Comparison of ENCODE assay signal across 23 cellular contexts in genomic region chr3:22373182-22373581, GRCh38.
DNase-seq lines count a peak whose midpoint lies in the region; ATAC-seq, FAIRE-seq and TF ChIP-seq lines count a peak whose summit lies in the region.
"Had no signal": no experiment of that assay in that cellular context is flagged by ENCODE, and none has a peak within 500 bp of the region (broad histone marks: within the 10 kb centered on the region; RNA-seq: fewer than 3 reads in every experiment).

No MANE protein-coding gene starts in this region.

- H3K23ac ChIP-seq in H1 (ENCODE audit: insufficient read length) (no peak overlapping the region), mesendoderm (ENCODE audit: low read length) (no peak overlapping the region)

- no peaks in the 10 kb centered on the region for H3K9me3 ChIP-seq in H1 (ENCODE audit: insufficient read depth in 2 of 2, low read depth in 1 of 2, low read length in 1 of 2)
- H3K9me3 ChIP-seq: ascending aorta, esophagus squamous epithelium, gastrocnemius medialis, left lung had no signal

- peaks cover 3 to 8% (median 5%) of the 10 kb centered on the region in 4 experiments; a peak in 4 of 7 replicates for H3K4me1 ChIP-seq in H1 (replicated peaks in 1 of 4; ENCODE audit: control insufficient read depth in 3 of 4, insufficient read depth in 4 of 4, low read length in 3 of 4)
- no peaks in the 10 kb centered on the region for H3K4me1 ChIP-seq in mesendoderm (ENCODE audit: control insufficient read depth, low read depth, low read length)
- no peaks in the 10 kb centered on the region for H3K4me1 ChIP-seq in rectal smooth muscle tissue (ENCODE audit: control insufficient read depth, insufficient read depth, low read length)
- H3K4me1 ChIP-seq: ascending aorta, gastrocnemius medialis had no signal

- H3K79me1 ChIP-seq in H1 (ENCODE audit: low read depth, low read length) (no peaks in the 10 kb centered on the region), mesendoderm (ENCODE audit: low read length) (no peaks in the 10 kb centered on the region)

- peaks cover 4% of the 10 kb centered on the region; the same call in 1 of the 2 replicates for H3K23me2 ChIP-seq in H1 (ENCODE audit: low read depth, low read length)

- POLR2A ChIA-PET in H1 (lab: Charles Lee; ENCODE audit: partially characterized antibody), result interaction anchor here (1.6 kb wide), 1 partner anchor 18 kb away, joined by 4 read pairs; no protein-coding TSS in a partner anchor

- FAIRE-seq in H1 (lab: Jason Lieb, UNC), result no peak
- FAIRE-seq: endometrium had no signal

- 0 out of 2 replicates have a peak overlapping the region, but pooled peaks have one; percentile 35 for H2BK20ac ChIP-seq in H1 (ENCODE audit: low read length)

- H3K14ac ChIP-seq in H1 (ENCODE audit: insufficient read length), result no peak overlapping the region

- H4K5ac ChIP-seq in H1 (ENCODE audit: insufficient read length, low read depth, low read length) (no peak overlapping the region), mesendoderm (ENCODE audit: low read length) (no peak overlapping the region)

- H2AFZ ChIP-seq in H1 (ENCODE audit: low read length), result no peak overlapping the region

- H2BK5ac ChIP-seq in H1 (ENCODE audit: low read depth, low read length), result no peak overlapping the region
- H2BK5ac ChIP-seq in mesendoderm (ENCODE audit: low read length), result no peak overlapping the region

- WGBS in H1 (ENCODE audit: extremely low coverage in 1 of 2, insufficient coverage in 1 of 2, insufficient read length in 1 of 2, insufficient replicate concordance in 2 of 2, low coverage in 1 of 2, low lambda C conversion rate in 2 of 2, missing lambda C conversion rate in 1 of 2), 2 experiments, result 96% methylated on average over 5 of the region's 5 CpGs; no CpG with 5 or more reads in 1 of the 2 experiments
- WGBS in mesendoderm (ENCODE audit: extremely low coverage, insufficient coverage, low lambda C conversion rate), result no CpG with 5 or more reads among the region's 5 CpGs

- H3K79me2 ChIP-seq in H1 (ENCODE audit: control insufficient read depth in 1 of 2, insufficient read depth in 2 of 2, low read length in 2 of 2) (no peaks in the 10 kb centered on the region), mesendoderm (ENCODE audit: control insufficient read depth, insufficient read depth, low read length) (no peaks in the 10 kb centered on the region)

- H3K4me2 ChIP-seq in H1 (ENCODE audit: insufficient read depth in 1 of 2, low read depth in 2 of 2, low read length in 2 of 2), result peak overlapping the region; percentile 86 to 92; a peak in 3 of 4 replicates
- H3K4me2 ChIP-seq in mesendoderm (ENCODE audit: low read length), result no peak overlapping the region

- H3K36me3 ChIP-seq in H1 (ENCODE audit: control insufficient read depth in 2 of 4, insufficient read depth in 4 of 4, low read length in 3 of 4) (no peaks in the 10 kb centered on the region), mesendoderm (ENCODE audit: control insufficient read depth, insufficient read depth, low read length) (no peaks in the 10 kb centered on the region), rectal smooth muscle tissue (ENCODE audit: control insufficient read depth, insufficient read depth, low read length) (no peaks in the 10 kb centered on the region)
- H3K36me3 ChIP-seq: ascending aorta, esophagus squamous epithelium, gastrocnemius medialis, left lung had no signal

- no peak overlapping the region for H4K91ac ChIP-seq in H1 (replicated peaks; ENCODE audit: insufficient read length, low read length)

- peak overlapping the region in 1 of 4 experiments; percentile 64; a peak in 3 of 8 replicates for H3K4me3 ChIP-seq in H1 (ENCODE audit: extremely low read depth in 1 of 4, insufficient read depth in 2 of 4, low read depth in 3 of 4, low read length in 4 of 4)
- no peak overlapping the region for H3K4me3 ChIP-seq in mesendoderm (ENCODE audit: low read length)
- H3K4me3 ChIP-seq in rectal smooth muscle tissue (ENCODE audit: low read length), result peak overlapping the region; percentile 46

- TF ChIP-seq CTCF in H1 (IDR thresholded peaks at IDR 0.05; ENCODE audit: control extremely low read depth in 1 of 3, insufficient read depth in 1 of 3, low read depth in 1 of 3, low read length in 3 of 3), result no peak

- H4K8ac ChIP-seq in H1 (ENCODE audit: extremely low read depth, insufficient read depth, low read length) (no peak overlapping the region), mesendoderm (ENCODE audit: low read depth, low read length) (no peak overlapping the region)

- H3K9ac ChIP-seq in H1 (replicated peaks in 1 of 4; ENCODE audit: extremely low read depth in 1 of 4, low read depth in 3 of 4, low read length in 3 of 4), result no peak overlapping the region
- no peak overlapping the region for H3K9ac ChIP-seq in mesendoderm (ENCODE audit: low read length)
- H3K9ac ChIP-seq in rectal smooth muscle tissue (ENCODE audit: low read length), result no peak overlapping the region

- no peak for TF ChIP-seq EP300 in H1 (IDR thresholded peaks at IDR 0.05; ENCODE audit: borderline replicate concordance in 1 of 2, low read depth in 2 of 2, low read length in 2 of 2)

- H2AK5ac ChIP-seq in H1 (ENCODE audit: low read depth, low read length) (no peak overlapping the region), mesendoderm (ENCODE audit: low read length) (no peak overlapping the region)

- no peak overlapping the region for H2BK15ac ChIP-seq in H1 (ENCODE audit: low read length)
- no peak overlapping the region for H2BK15ac ChIP-seq in mesendoderm (replicated peaks; ENCODE audit: low read depth)

- H3K27me3 ChIP-seq in H1 (replicated peaks in 1 of 4; ENCODE audit: control insufficient read depth in 3 of 4, extremely low read depth in 1 of 4, insufficient read depth in 3 of 4, low read length in 3 of 4) (peaks cover 6 to 35% (median 25%) of the 10 kb centered on the region in 4 experiments), mesendoderm (ENCODE audit: insufficient read depth, low read length, poor library complexity) (peaks cover 3% of the 10 kb centered on the region), rectal smooth muscle tissue (ENCODE audit: control insufficient read depth, insufficient read depth, low read length) (peaks cover 5% of the 10 kb centered on the region)
- H3K27me3 ChIP-seq: ascending aorta had no signal

- H3K4ac ChIP-seq in H1 (replicated peaks; ENCODE audit: insufficient read length, low read depth, low read length) (no peak overlapping the region), mesendoderm (ENCODE audit: low read depth, low read length) (no peak overlapping the region)

- ATAC-seq in HG03520 (IDR thresholded peaks at IDR 0.05; ENCODE audit: unreplicated experiment), result peak; percentile 8
- ATAC-seq: gastrocnemius medialis; stimulated activated memory B cell treated with anti-CD40 and anti-IgM and Interleukin-4, amounts not matched to agents 10 μg/mL and 1 μg/mL and 100 μg/mL, for 72 hours had no signal

- H3K56ac ChIP-seq in H1 (replicated peaks; ENCODE audit: insufficient read length, low read depth, low read length) (no peak overlapping the region), mesendoderm (ENCODE audit: low read length) (no peak overlapping the region)

- H3K27ac ChIP-seq in H1 (ENCODE audit: low read depth, low read length), result no peak overlapping the region
- H3K27ac ChIP-seq in mesendoderm (ENCODE audit: low read depth, low read length), result no peak overlapping the region
- no peak overlapping the region for H3K27ac ChIP-seq in rectal smooth muscle tissue (ENCODE audit: low read depth, low read length)
- H3K27ac ChIP-seq: ascending aorta, esophagus squamous epithelium, gastrocnemius medialis, left lung had no signal

- no peak for TF ChIP-seq RAD21 in H1 (IDR thresholded peaks at IDR 0.05 in 1 of 2, conservative IDR thresholded peaks at IDR 0.05 in 1 of 2; ENCODE audit: low read depth in 2 of 2, low read length in 2 of 2)

- H2BK12ac ChIP-seq in H1 (ENCODE audit: low read depth, low read length), result no peak overlapping the region

- no peaks in the 10 kb centered on the region for H4K20me1 ChIP-seq in H1 (replicated peaks in 1 of 2; ENCODE audit: control insufficient read depth in 1 of 2, insufficient read depth in 2 of 2, low read length in 2 of 2)

- CTCF ChIA-PET in H1 (lab: Charles Lee; ENCODE audit: partially characterized antibody), result interaction anchor here (1.7 kb wide), 1 partner anchor 57 kb away, joined by 3 read pairs; no protein-coding TSS in a partner anchor

- DNase-seq in H1 (ENCODE audit: low read depth in 1 of 2, low spot score in 2 of 2) (no peak), mesendoderm (peak; percentile 2), NCI-H2227 treated with DMSO at 0.1 percent for 48 hours (lab: John Stamatoyannopoulos, UW) (no peak), AML-193 (lab: John Stamatoyannopoulos, UW) (no peak), kidney glomerular epithelial cell (lab: John Stamatoyannopoulos, UW) (no peak)
- no peak for DNase-seq in activated CD4-positive, alpha-beta T cell treated with anti-CD3 and anti-CD28 coated beads for 48 hours
- DNase-seq: activated CD4-positive, alpha-beta T cell treated with anti-CD3 and anti-CD28 coated beads, Interleukin-2, amount 10 ng/mL, durations not matched to agents 7 days and 5 days; activated gamma-delta T cell; activated naive CD8-positive, alpha-beta T cell treated with anti-CD3 and anti-CD28 coated beads for 36 hours; activated T-cell treated with anti-CD3 and anti-CD28 coated beads, Interleukin-2, amount 50 U/mL, for 4 hours; DMS79; esophagus squamous epithelium; gastrocnemius medialis; GDM1; mesenchymal stem cell; NCI-H510A; RPMI8226 had no signal

- H3K18ac ChIP-seq in H1 (ENCODE audit: extremely low read depth, low read length), result no peak overlapping the region
- no peak overlapping the region for H3K18ac ChIP-seq in mesendoderm (ENCODE audit: low read length)

- H2BK120ac ChIP-seq in H1 (replicated peaks; ENCODE audit: low read depth, low read length) (no peak overlapping the region), mesendoderm (ENCODE audit: low read depth, low read length) (no peak overlapping the region)

- no peak for TF ChIP-seq POLR2A in H1 (IDR thresholded peaks at IDR 0.05; ENCODE audit: control extremely low read depth in 1 of 2, low read depth in 2 of 2, low read length in 2 of 2)

TF ChIP-seq in H1, 55 proteins besides CTCF, POLR2A, EP300 and RAD21 (continues in another document):
- TF ChIP-seq BCL11A (IDR thresholded peaks at IDR 0.05; ENCODE audit: low read depth in 2 of 2, low read length in 2 of 2), result no peak
- no peak for TF ChIP-seq RXRA (IDR thresholded peaks at IDR 0.05; ENCODE audit: insufficient read depth, low read depth, low read length)
